14 cellular contexts compared by ENCODE assay signal in the genomic region with DNA sequence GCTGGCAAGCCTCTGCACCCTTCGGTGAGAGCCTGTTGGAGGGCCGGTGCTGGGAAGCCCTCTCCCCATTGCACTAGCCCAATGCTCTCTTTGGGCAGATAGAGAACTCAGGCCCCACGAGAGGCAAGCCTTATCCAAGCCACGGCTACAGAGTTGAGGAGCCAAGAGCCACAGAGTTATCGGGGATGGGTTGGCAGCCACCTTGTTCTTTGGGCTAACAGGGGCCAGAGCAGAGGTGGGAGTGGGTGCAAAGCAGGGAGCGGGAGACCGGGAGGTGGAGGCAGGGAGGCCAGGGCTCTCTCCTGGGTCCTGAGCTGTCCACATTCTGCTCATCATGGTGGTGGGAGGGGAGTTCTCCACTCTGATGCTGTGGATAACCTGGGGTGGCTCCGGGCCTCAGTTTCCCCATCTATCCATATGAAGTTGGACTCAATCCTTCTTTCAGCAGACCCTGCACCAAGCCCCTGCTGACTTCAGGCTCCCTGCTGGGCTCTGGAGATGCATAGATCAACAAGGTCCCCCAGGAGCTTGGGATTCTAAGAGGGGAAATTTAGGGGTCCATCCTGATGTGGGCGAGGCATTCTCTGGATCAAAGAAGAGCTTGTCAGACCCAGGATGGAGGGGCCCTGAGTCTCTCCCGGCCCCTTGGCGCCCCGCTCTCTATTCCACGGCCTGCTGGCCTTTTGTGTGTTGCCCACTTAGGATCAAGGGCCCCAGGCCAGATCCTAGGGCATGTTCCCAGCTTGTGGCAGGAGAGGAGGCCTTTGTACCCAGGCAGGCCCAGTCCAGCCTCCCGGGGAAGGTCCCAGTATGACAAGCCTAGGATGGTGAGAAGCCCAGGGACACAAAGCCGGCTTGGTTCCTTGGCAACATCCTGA. TPM values are rescaled to one million over a fixed set of nuclear protein-coding genes. Genes with fewer than 3 reads are reported as not detected.
DNase-seq lines count a peak whose midpoint lies in the region; ATAC-seq and TF ChIP-seq lines count a peak whose summit lies in the region.
"Had no signal": no experiment of that assay in that cellular context is flagged by ENCODE, and none has a peak within 500 bp of the region (broad histone marks: within the 10 kb centered on the region; RNA-seq: fewer than 3 reads in every experiment).

No MANE protein-coding gene starts in this region.

- H3K27me3 Mint-ChIP-seq in MCF 10A (ENCODE audit: insufficient read depth, unreplicated experiment), result peaks cover 12% of the 10 kb centered on the region

- no peaks in the 10 kb centered on the region for H3K36me3 Mint-ChIP-seq in MCF 10A (ENCODE audit: insufficient read depth, unreplicated experiment)
- H3K36me3 Mint-ChIP-seq: activated CD8-positive, alpha-beta memory T cell treated with anti-CD3 and anti-CD28 coated beads, Interleukin-2, amount 10 ng/mL, durations not matched to agents 7 days and 5 days had no signal

- no peak for TF ChIP-seq EP300 in upper lobe of left lung (IDR thresholded peaks at IDR 0.05)

- intact Hi-C loops in breast epithelium (cut with DNase I; ENCODE audit: low total_unique reads) (no loop called here), MCF 10A (cut with micrococcal nuclease) (no loop called here)

- no TSS peak for BruUV-seq in MCF 10A (replicated peaks; lab: Mats Ljungman, UMichigan)

- POLR2A ChIA-PET in MCF 10A (lab: Yijun Ruan, JAX), result no interaction called here

- H3K27me3 ChIP-seq in breast epithelium (no peaks in the 10 kb centered on the region), upper lobe of left lung (no peaks in the 10 kb centered on the region), MG63 (peaks cover 9% of the 10 kb centered on the region; the same call in 1 of the 2 replicates)

- ATAC-seq in omental fat pad (ENCODE audit: low FRiP score) (peak; percentile 22), upper lobe of left lung (ENCODE audit: low FRiP score in 2 of 2) (peak in 1 of 2 donors; percentile 28), GM21360 (IDR thresholded peaks at IDR 0.05; ENCODE audit: unreplicated experiment) (no peak)
- ATAC-seq: activated CD8-positive, alpha-beta memory T cell treated with anti-CD3 and anti-CD28 coated beads, Interleukin-2, amount 10 ng/mL, durations not matched to agents 7 days and 5 days had no signal

- H3K9me3 ChIP-seq in breast epithelium (no peaks in the 10 kb centered on the region), iPS-18c (ENCODE audit: control insufficient read depth, insufficient read depth, low read length) (no peaks in the 10 kb centered on the region), upper lobe of left lung (no peaks in the 10 kb centered on the region), MG63 (no peaks in the 10 kb centered on the region; the same call in 1 of the 2 replicates)

- peaks cover 5% of the 10 kb centered on the region for H3K4me1 Mint-ChIP-seq in MCF 10A (ENCODE audit: insufficient read depth, unreplicated experiment)
- H3K4me1 Mint-ChIP-seq: activated CD8-positive, alpha-beta memory T cell treated with anti-CD3 and anti-CD28 coated beads, Interleukin-2, amount 10 ng/mL, durations not matched to agents 7 days and 5 days had no signal

- TF ChIP-seq CTCF in breast epithelium (IDR thresholded peaks at IDR 0.05) (no peak), MCF 10A (IDR thresholded peaks at IDR 0.05; ENCODE audit: unreplicated experiment) (no peak), omental fat pad (IDR thresholded peaks at IDR 0.05) (no peak), upper lobe of left lung (IDR thresholded peaks at IDR 0.05) (no peak)

- CTCF ChIA-PET in MCF 10A (lab: Yijun Ruan, JAX), result no interaction called here

- TF ChIP-seq POLR2A in breast epithelium (IDR thresholded peaks at IDR 0.05), result no peak
- TF ChIP-seq POLR2A in upper lobe of left lung (IDR thresholded peaks at IDR 0.05), result no peak

- DNase-seq in breast epithelium (ENCODE audit: low spot score in 2 of 2) (no peak), MCF 10A (ENCODE audit: unreplicated experiment) (no peak), omental fat pad (ENCODE audit: low spot score) (no peak), upper lobe of left lung (no peak), MG63 (no peak)
- DNase-seq in activated CD4-positive, alpha-beta T cell treated with anti-CD3 and anti-CD28 coated beads, Interleukin-2, amount 50 U/mL, for 4 hours, result no peak
- DNase-seq: activated CD8-positive, alpha-beta memory T cell treated with anti-CD3 and anti-CD28 coated beads, Interleukin-2, amount 10 ng/mL, durations not matched to agents 7 days and 5 days; amniotic stem cell; NCI-H1694; stimulated activated CD4-positive, alpha-beta T cell treated with anti-CD3 and anti-CD28 coated beads, Interleukin-2, amount 100 ng/mL, for 48 hours had no signal

- no peak overlapping the region for H3K4me3 Mint-ChIP-seq in MCF 10A (ENCODE audit: unreplicated experiment)
- H3K4me3 Mint-ChIP-seq: activated CD8-positive, alpha-beta memory T cell treated with anti-CD3 and anti-CD28 coated beads, Interleukin-2, amount 10 ng/mL, durations not matched to agents 7 days and 5 days; T-helper 2 cell treated with Interferon-gamma antibody and Interleukin-4, amounts not matched to agents 5 μg/mL and 100 μg/mL, for 36 hours had no signal

- H3K27ac ChIP-seq in breast epithelium (peak overlapping the region; percentile 96 to 98), upper lobe of left lung (peak overlapping the region; percentile 83 to 94 (median 91))

- H3K4me1 ChIP-seq in breast epithelium (peaks cover 0 to 12% of the 10 kb centered on the region in 2 donors), upper lobe of left lung (peaks cover 8 to 22% (median 14%) of the 10 kb centered on the region in 4 donors)

- 80 to 96% methylated on average over 7 to 15 of the region's 15 CpGs for WGBS in upper lobe of left lung, 2 donors

- no peaks in the 10 kb centered on the region for H3K9me3 Mint-ChIP-seq in MCF 10A (ENCODE audit: unreplicated experiment)
- H3K9me3 Mint-ChIP-seq: T-helper 2 cell treated with Interferon-gamma antibody and Interleukin-4, amounts not matched to agents 5 μg/mL and 100 μg/mL, for 36 hours had no signal

- no peak overlapping the region for H3K27ac Mint-ChIP-seq in MCF 10A (ENCODE audit: low read depth, unreplicated experiment)
- H3K27ac Mint-ChIP-seq: activated CD8-positive, alpha-beta memory T cell treated with anti-CD3 and anti-CD28 coated beads, Interleukin-2, amount 10 ng/mL, durations not matched to agents 7 days and 5 days; T-helper 2 cell treated with Interferon-gamma antibody and Interleukin-4, amounts not matched to agents 5 μg/mL and 100 μg/mL, for 36 hours had no signal

- H3K4me3 ChIP-seq in breast epithelium (peak overlapping the region; percentile 51 to 76 (median 71)), iPS-18c (ENCODE audit: insufficient read depth, low read depth, low read length) (peak overlapping the region; percentile 15; the same call in 1 of the 2 replicates), upper lobe of left lung (peak overlapping the region in 3 of 4 donors; percentile 51 to 63 (median 56)), MG63 (no peak overlapping the region)

- H3K36me3 ChIP-seq in breast epithelium (no peaks in the 10 kb centered on the region), upper lobe of left lung (no peaks in the 10 kb centered on the region), MG63 (no peaks in the 10 kb centered on the region)

RNA-seq across cellular contexts. Expression of a gene that starts 0.6 kb away (rescaled TPM):
- total RNA-seq in breast epithelium (100 to 1,000 TPM in 1 of 3 donors, 10 to 100 TPM in 1, 1 to 10 TPM in 1; 6.2 to 164 (median 58.0) TPM), MCF 10A (2022) (not detected in 2 replicates), omental fat pad (10 to 100 TPM in 2 of 4 donors, 1 to 10 TPM in 2; 7.1 to 59.7 (median 11.9) TPM), upper lobe of left lung (100 to 1,000 TPM in 1 of 6 donors, 10 to 100 TPM in 4, 1 to 10 TPM in 1; 6.3 to 106 (median 31.7) TPM)
- total RNA-seq in MG63 (2014; rRNA removed; shearing (Covaris generic); ENCODE audit: low replicate concordance), result not detected in 2 replicates
- total RNA-seq: activated CD8-positive, alpha-beta memory T cell treated with anti-CD3 and anti-CD28 coated beads, Interleukin-2, amount 10 ng/mL, durations not matched to agents 7 days and 5 days had no signal

RNA-seq across cellular contexts. Expression of a gene that starts 13.2 kb away (rescaled TPM):
- total RNA-seq in breast epithelium (under 1 TPM; 0.15 to 0.33 (median 0.16) TPM), MCF 10A (2022) (not detected in 2 replicates), omental fat pad (1 to 10 TPM in 1 of 4 donors, not detected in 3; 6.7 TPM), upper lobe of left lung (1 to 10 TPM in 1 of 6 donors, under 1 TPM in 3, not detected in 2; 0.39 to 4.7 (median 0.71) TPM)
- not detected in 2 replicates for total RNA-seq in MG63 (2014; rRNA removed; shearing (Covaris generic); ENCODE audit: low replicate concordance)

RNA-seq across cellular contexts. Expression of a gene that starts 32.8 kb away (rescaled TPM):
- total RNA-seq in breast epithelium, result not detected
- total RNA-seq in MCF 10A (2022), result not detected in 2 replicates
- total RNA-seq in omental fat pad, result not detected
- 10 to 100 TPM in 1 of 6 donors, 1 to 10 TPM in 2, not detected in 3; 2.8 to 24.2 (median 5.8) TPM for total RNA-seq in upper lobe of left lung
- total RNA-seq in MG63 (2014; rRNA removed; shearing (Covaris generic); ENCODE audit: low replicate concordance), result not detected in 2 replicates
- total RNA-seq: subcutaneous adipose tissue had no signal
